In the genomic region with DNA sequence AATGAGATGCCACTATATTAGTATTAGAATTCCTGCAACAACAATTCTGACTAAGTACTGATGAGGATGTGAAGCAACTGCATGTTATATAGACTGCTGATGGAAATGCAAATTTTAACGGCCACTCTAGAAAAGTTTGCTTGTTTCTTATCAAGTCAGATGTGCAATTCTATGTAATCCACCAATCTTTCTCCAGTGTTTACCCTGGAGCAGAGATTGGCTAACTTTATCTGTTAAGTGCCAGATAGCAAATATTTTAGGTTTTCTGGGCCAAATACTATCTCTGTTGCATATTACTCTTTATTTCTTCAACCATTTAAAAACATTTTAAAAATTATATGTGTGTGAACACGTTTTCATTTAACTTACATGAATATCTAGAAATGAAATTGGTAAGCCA, we compare ENCODE assay signal across 33 cellular contexts.
"Had no signal": no experiment of that assay in that cellular context is flagged by ENCODE, and none has a peak within 500 bp of the region (broad histone marks: within the 10 kb centered on the region; RNA-seq: fewer than 3 reads in every experiment).

No MANE protein-coding gene starts in this region.

- DNase-seq: activated effector memory CD4-positive, alpha-beta T cell treated with anti-CD3 and anti-CD28 coated beads, Interleukin-2, amount 50 U/mL, for 16 hours; activated effector memory CD4-positive, alpha-beta T cell treated with Interleukin-2 at 50 U/mL for 16 hours; activated gamma-delta T cell; activated gamma-delta T cell treated with Interleukin-2 at 50 U/mL for 16 hours; activated naive CD4-positive, alpha-beta T cell; activated naive CD4-positive, alpha-beta T cell treated with anti-CD3 and anti-CD28 coated beads for 36 hours; activated naive CD4-positive, alpha-beta T cell treated with anti-CD3 and anti-CD28 coated beads, Interleukin-2, amount 10 ng/mL, durations not matched to agents 7 days and 5 days; activated naive CD4-positive, alpha-beta T cell treated with anti-CD3 and anti-CD28 coated beads, Interleukin-2, amount 50 U/mL, for 16 hours; activated naive CD4-positive, alpha-beta T cell treated with Interleukin-2 at 50 U/mL for 16 hours; activated naive CD8-positive, alpha-beta T cell treated with anti-CD3 and anti-CD28 coated beads for 36 hours; activated naive CD8-positive, alpha-beta T cell treated with anti-CD3 and anti-CD28 coated beads, Interleukin-2, amount 10 ng/mL, durations not matched to agents 7 days and 5 days; activated naive CD8-positive, alpha-beta T cell treated with anti-CD3 and anti-CD28 coated beads, Interleukin-2, amount 50 U/mL, for 24 hours; activated T-cell treated with anti-CD3 and anti-CD28 coated beads, Interleukin-2, amount 50 U/mL, for 1 hour; activated T-cell treated with anti-CD3 and anti-CD28 coated beads, Interleukin-2, amount 50 U/mL, for 24 hours; activated T-cell treated with anti-CD3 and anti-CD28 coated beads, Interleukin-2, amount 50 U/mL, for 4 hours; activated T-cell treated with anti-CD3 and anti-CD28 coated beads, Interleukin-2, amount 50 U/mL, for 48 hours; activated T-cell treated with anti-CD3 and anti-CD28 coated beads, Interleukin-2, amount 50 U/mL, for 72 hours; adrenal gland; amniotic stem cell; anterior cingulate cortex; aorta; body of pancreas; brain microvascular endothelial cell; caudate nucleus; central memory CD4-positive, alpha-beta T cell; cerebellar nuclear complex had no signal

- H3K4me3 ChIP-seq: adrenal gland, ascending aorta, body of pancreas, breast epithelium, cardiac muscle cell had no signal

- H3K27me3 ChIP-seq: adrenal gland, ascending aorta, body of pancreas, brain microvascular endothelial cell, breast epithelium, cardiac muscle cell had no signal

- FAIRE-seq: astrocyte, bronchial epithelial cell had no signal

- H3K36me3 ChIP-seq: adrenal gland, ascending aorta, brain microvascular endothelial cell, breast epithelium, cardiac muscle cell had no signal

- ATAC-seq: activated naive CD4-positive, alpha-beta T cell treated with anti-CD3 and anti-CD28 coated beads, Interleukin-2, amount 50 U/mL, for 72 hours; activated naive CD8-positive, alpha-beta T cell treated with anti-CD3 and anti-CD28 coated beads, Interleukin-2, amount 50 U/mL, for 24 hours; activated T-cell treated with anti-CD3 and anti-CD28 coated beads, Interleukin-2, amount 50 U/mL, for 4 hours; activated T-cell treated with anti-CD3 and anti-CD28 coated beads, Interleukin-2, amount 50 U/mL, for 72 hours; activated T-helper 17 cell treated with anti-CD3 and anti-CD28 coated beads, Interleukin-2, amount 50 U/mL, for 72 hours; body of pancreas had no signal

- H3K27ac ChIP-seq: adrenal gland, ascending aorta, body of pancreas, brain microvascular endothelial cell, breast epithelium, cardiac muscle cell had no signal

- H3K9me3 ChIP-seq: ascending aorta, body of pancreas, breast epithelium had no signal

- H3K4me1 ChIP-seq: adrenal gland, ascending aorta, body of pancreas, breast epithelium had no signal
